In genomic region chr10:44801383-44802327, GRCh38 we compare ENCODE assay signal across 11 cellular contexts.
DNase-seq lines count a peak whose midpoint lies in the region; ATAC-seq, FAIRE-seq and TF ChIP-seq lines count a peak whose summit lies in the region.
"Had no signal": no experiment of that assay in that cellular context is flagged by ENCODE, and none has a peak within 500 bp of the region (broad histone marks: within the 10 kb centered on the region; RNA-seq: fewer than 3 reads in every experiment).

No MANE protein-coding gene starts in this region.

- no peak overlapping the region for H3K9ac ChIP-seq in kidney (ENCODE audit: low read length in 2 of 2)

- peaks cover 11 to 13% of the 10 kb centered on the region in 2 donors for H3K4me1 ChIP-seq in kidney (ENCODE audit: control insufficient read depth in 1 of 2, insufficient read depth in 1 of 2, low read depth in 1 of 2, low read length in 2 of 2)

- no peaks in the 10 kb centered on the region for H3K4me1 Mint-ChIP-seq in T-helper 17 cell
- H3K4me1 Mint-ChIP-seq: IgD-negative memory B cell had no signal

- intact Hi-C loops in kidney (cut with DNase I), result no loop called here

- no peak overlapping the region for H3K27ac Mint-ChIP-seq in T-helper 17 cell
- H3K27ac Mint-ChIP-seq: IgD-negative memory B cell had no signal

- H3K9me3 ChIP-seq in kidney (ENCODE audit: control insufficient read depth in 1 of 2, low read length in 2 of 2) (no peaks in the 10 kb centered on the region), T-helper 17 cell (ENCODE audit: control insufficient read depth, low read length, poor library complexity, severe bottlenecking) (no peaks in the 10 kb centered on the region)

- in situ Hi-C loops in astrocyte of the cerebellum (cut with HindIII; ENCODE audit: low sequenced_read_pairs), result no loop called here

- no peak for TF ChIP-seq CTCF in astrocyte of the cerebellum (IDR thresholded peaks at IDR 0.05; ENCODE audit: low read depth, low read length, missing control alignments)
- TF ChIP-seq CTCF in kidney (IDR thresholded peaks at IDR 0.05; ENCODE audit: borderline replicate concordance, extremely low read depth, insufficient read depth), result no peak

- no peaks in the 10 kb centered on the region for H3K36me3 ChIP-seq in kidney (ENCODE audit: control insufficient read depth in 1 of 2, insufficient read depth in 2 of 2, low read length in 2 of 2)

- H3K4me3 Mint-ChIP-seq in T-helper 17 cell, result no peak overlapping the region
- H3K4me3 Mint-ChIP-seq: IgD-negative memory B cell had no signal

- ATAC-seq in T-helper 17 cell (no peak), GM21390 (IDR thresholded peaks at IDR 0.05; ENCODE audit: unreplicated experiment) (no peak)

- peak; percentile 64 for FAIRE-seq in kidney (lab: Jason Lieb, UNC)

- peaks cover 31% of the 10 kb centered on the region for H3K27me3 Mint-ChIP-seq in T-helper 17 cell

- DNase-seq in A172 (ENCODE audit: low spot score) (peak; percentile 96), M059J (ENCODE audit: low read depth) (peak; percentile 99), astrocyte of the cerebellum (ENCODE audit: low read depth) (peak; percentile 76), kidney (peak; percentile 96), T-helper 17 cell (no peak), NK-92 (lab: John Stamatoyannopoulos, UW; ENCODE audit: unreplicated experiment) (no peak), NCI-H82 (lab: John Stamatoyannopoulos, UW) (no peak)
- DNase-seq: central memory CD4-positive, alpha-beta T cell had no signal

- H3K4me3 ChIP-seq in astrocyte of the cerebellum (ENCODE audit: low read depth, low read length), result no peak overlapping the region
- H3K4me3 ChIP-seq in kidney (ENCODE audit: low read length in 2 of 2), result no peak overlapping the region

- H3K36me3 Mint-ChIP-seq in T-helper 17 cell (ENCODE audit: low read depth), result no peaks in the 10 kb centered on the region
- H3K36me3 Mint-ChIP-seq: IgD-negative memory B cell had no signal

- peak overlapping the region; percentile 18 to 64 for H3K27ac ChIP-seq in kidney (ENCODE audit: low read depth in 2 of 2, low read length in 2 of 2)
- H3K27ac ChIP-seq: C4-2B had no signal

Comparison
In these comparisons a context has a peak if more than half of its experiments do, and no peak if none do; other contexts are left out.
1. DNase-seq: peak in A172 (single experiment), M059J (single experiment), astrocyte of the cerebellum (single experiment) and kidney (single experiment); none in T-helper 17 cell (0 of 3), NK-92 (single experiment) and NCI-H82 (single experiment).